Comparison of ENCODE assay signal across 1 cellular context in the genomic region with DNA sequence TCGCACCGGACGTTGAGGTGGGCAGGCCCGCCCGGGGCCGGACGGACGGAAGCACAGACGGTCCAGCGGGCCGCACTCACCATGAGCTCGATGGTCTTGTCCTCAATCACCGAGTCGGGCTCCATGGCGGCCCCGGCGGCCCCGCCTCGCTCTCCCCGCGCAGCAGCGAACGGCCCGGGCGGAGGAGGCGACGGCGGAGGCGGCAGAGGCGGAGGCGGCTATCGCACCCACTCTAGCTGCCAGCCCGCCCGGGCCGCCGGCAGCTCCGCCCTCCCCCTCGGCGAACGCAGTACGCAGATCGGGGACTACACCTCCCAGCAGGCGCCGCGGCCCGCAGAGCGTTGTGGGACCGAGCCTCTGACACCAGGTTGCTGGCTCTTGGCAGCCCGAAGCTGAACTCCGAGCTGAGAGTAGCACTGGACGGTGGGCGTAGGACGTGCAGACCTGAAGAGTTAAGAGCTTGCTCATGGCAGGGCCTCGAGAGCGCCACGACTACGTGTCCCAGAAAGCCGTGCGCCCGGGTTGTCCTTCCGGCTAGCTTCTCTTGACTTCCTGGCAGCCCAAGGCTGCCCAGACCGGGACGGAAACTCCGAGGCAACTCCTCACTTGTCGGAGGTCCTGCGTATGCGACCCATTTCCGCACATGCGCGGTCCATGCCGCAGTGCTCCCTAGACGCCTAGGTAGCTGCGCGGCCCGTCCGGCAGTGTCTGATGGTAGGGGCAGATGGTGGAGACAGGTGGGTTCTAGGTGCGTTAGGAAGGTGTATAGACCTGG.
TF ChIP-seq lines count a peak whose summit lies in the region.

Gene FBXW11, minus strand, starts transcription at position 261 of the 775 bp plus-strand sequence. Its CDS starts 136 bp downstream, at position 125.

TF ChIP-seq in K562, 482 proteins besides CTCF, POLR2A, EP300 and RAD21 (continued from another document and continues in another):
- TF ChIP-seq CREB3L1 (IDR thresholded peaks at IDR 0.05; ENCODE audit: borderline replicate concordance, low read depth): peak; percentile 98
- peak; percentile 17; the same call in 1 of the 2 replicates for TF ChIP-seq TRIM28 (IDR thresholded peaks at IDR 0.05)
- TF ChIP-seq, protein P1, sequence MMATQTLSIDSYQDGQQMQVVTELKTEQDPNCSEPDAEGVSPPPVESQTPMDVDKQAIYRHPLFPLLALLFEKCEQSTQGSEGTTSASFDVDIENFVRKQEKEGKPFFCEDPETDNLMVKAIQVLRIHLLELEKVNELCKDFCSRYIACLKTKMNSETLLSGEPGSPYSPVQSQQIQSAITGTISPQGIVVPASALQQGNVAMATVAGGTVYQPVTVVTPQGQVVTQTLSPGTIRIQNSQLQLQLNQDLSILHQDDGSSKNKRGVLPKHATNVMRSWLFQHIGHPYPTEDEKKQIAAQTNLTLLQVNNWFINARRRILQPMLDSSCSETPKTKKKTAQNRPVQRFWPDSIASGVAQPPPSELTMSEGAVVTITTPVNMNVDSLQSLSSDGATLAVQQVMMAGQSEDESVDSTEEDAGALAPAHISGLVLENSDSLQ (IDR thresholded peaks at IDR 0.05): peak; percentile 71
- TF ChIP-seq, protein P2, sequence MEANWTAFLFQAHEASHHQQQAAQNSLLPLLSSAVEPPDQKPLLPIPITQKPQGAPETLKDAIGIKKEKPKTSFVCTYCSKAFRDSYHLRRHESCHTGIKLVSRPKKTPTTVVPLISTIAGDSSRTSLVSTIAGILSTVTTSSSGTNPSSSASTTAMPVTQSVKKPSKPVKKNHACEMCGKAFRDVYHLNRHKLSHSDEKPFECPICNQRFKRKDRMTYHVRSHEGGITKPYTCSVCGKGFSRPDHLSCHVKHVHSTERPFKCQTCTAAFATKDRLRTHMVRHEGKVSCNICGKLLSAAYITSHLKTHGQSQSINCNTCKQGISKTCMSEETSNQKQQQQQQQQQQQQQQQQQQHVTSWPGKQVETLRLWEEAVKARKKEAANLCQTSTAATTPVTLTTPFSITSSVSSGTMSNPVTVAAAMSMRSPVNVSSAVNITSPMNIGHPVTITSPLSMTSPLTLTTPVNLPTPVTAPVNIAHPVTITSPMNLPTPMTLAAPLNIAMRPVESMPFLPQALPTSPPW (CRISPR knock-in tag; IDR thresholded peaks at IDR 0.05): peak; percentile 74
- TF ChIP-seq MTF1 (CRISPR knock-in tag; IDR thresholded peaks at IDR 0.05; ENCODE audit: borderline replicate concordance): no peak
- peak; percentile 99 for TF ChIP-seq GABPA (tag; conservative IDR thresholded peaks at IDR 0.05; ENCODE audit: low read depth)
- peak; percentile 62 for TF ChIP-seq RFX1 (IDR thresholded peaks at IDR 0.05)
- peak; percentile 59 for TF ChIP-seq E2F3 (CRISPR knock-in tag; IDR thresholded peaks at IDR 0.05)
- TF ChIP-seq, protein P3, sequence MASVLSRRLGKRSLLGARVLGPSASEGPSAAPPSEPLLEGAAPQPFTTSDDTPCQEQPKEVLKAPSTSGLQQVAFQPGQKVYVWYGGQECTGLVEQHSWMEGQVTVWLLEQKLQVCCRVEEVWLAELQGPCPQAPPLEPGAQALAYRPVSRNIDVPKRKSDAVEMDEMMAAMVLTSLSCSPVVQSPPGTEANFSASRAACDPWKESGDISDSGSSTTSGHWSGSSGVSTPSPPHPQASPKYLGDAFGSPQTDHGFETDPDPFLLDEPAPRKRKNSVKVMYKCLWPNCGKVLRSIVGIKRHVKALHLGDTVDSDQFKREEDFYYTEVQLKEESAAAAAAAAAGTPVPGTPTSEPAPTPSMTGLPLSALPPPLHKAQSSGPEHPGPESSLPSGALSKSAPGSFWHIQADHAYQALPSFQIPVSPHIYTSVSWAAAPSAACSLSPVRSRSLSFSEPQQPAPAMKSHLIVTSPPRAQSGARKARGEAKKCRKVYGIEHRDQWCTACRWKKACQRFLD (CRISPR knock-in tag; IDR thresholded peaks at IDR 0.05): peak; percentile 91
- TF ChIP-seq RBFOX2 (IDR thresholded peaks at IDR 0.05; ENCODE audit: low read depth, low read length): peak; percentile 92
- 0 out of 2 replicates have a peak, but pooled peaks have one; percentile 8 for TF ChIP-seq CAMTA2 (CRISPR knock-in tag; conservative IDR thresholded peaks at IDR 0.05)
- peak in 1 of 2 experiments; percentile 90; a peak in 2 of 4 replicates for TF ChIP-seq KDM4B (IDR thresholded peaks at IDR 0.05; ENCODE audit: borderline replicate concordance in 2 of 2, low read depth in 1 of 2)
- TF ChIP-seq MXD1 (CRISPR knock-in tag; IDR thresholded peaks at IDR 0.05; ENCODE audit: borderline replicate concordance, poor library complexity, severe bottlenecking): no peak
- no peak for TF ChIP-seq ARID1B (IDR thresholded peaks at IDR 0.05)
- no peak for TF ChIP-seq HMGN3 (IDR thresholded peaks at IDR 0.05; ENCODE audit: borderline replicate concordance, extremely low read depth, insufficient read length, low read depth, low read length)
- TF ChIP-seq TCF7L2 (IDR thresholded peaks at IDR 0.05; ENCODE audit: low read depth, low read length): no peak
- TF ChIP-seq HNRNPLL (IDR thresholded peaks at IDR 0.05; ENCODE audit: low read depth, low read length, poor library complexity, severe bottlenecking): peak; percentile 100
- TF ChIP-seq SMC3 (conservative IDR thresholded peaks at IDR 0.05; ENCODE audit: insufficient read depth, low read depth, low read length): no peak
- TF ChIP-seq NCOA6 (IDR thresholded peaks at IDR 0.05): peak; percentile 92
- peak; percentile 90 for TF ChIP-seq ZEB2 (IDR thresholded peaks at IDR 0.05)
- TF ChIP-seq PTRF (tag; IDR thresholded peaks at IDR 0.05): no peak
- peak; percentile 88 for TF ChIP-seq ZNF175 (CRISPR knock-in tag; IDR thresholded peaks at IDR 0.05; ENCODE audit: low read depth)
- peak; percentile 95 for TF ChIP-seq ZNF24 (IDR thresholded peaks at IDR 0.05)
- TF ChIP-seq FOXJ3 (CRISPR knock-in tag; IDR thresholded peaks at IDR 0.05): no peak
- peak; percentile 50; the same call in 1 of the 2 replicates for TF ChIP-seq ZNF12 (CRISPR knock-in tag; IDR thresholded peaks at IDR 0.05)
- TF ChIP-seq KAT8 (IDR thresholded peaks at IDR 0.05; ENCODE audit: low read depth): no peak
- no peak for TF ChIP-seq ZMIZ1 (IDR thresholded peaks at IDR 0.05; ENCODE audit: low read depth in 2 of 2, low read length in 2 of 2)
- TF ChIP-seq GABPB1 (CRISPR knock-in tag; IDR thresholded peaks at IDR 0.05): peak; percentile 99
- no peak; the same call in 1 of the 2 replicates for TF ChIP-seq TOE1 (IDR thresholded peaks at IDR 0.05; ENCODE audit: borderline replicate concordance)
- TF ChIP-seq TOE1 (CRISPR knock-in tag; IDR thresholded peaks at IDR 0.05; ENCODE audit: borderline replicate concordance, low read depth): no peak
- TF ChIP-seq TAF15 (IDR thresholded peaks at IDR 0.05; ENCODE audit: low read depth, low read length): peak; percentile 54; the same call in 1 of the 2 replicates
- TF ChIP-seq FIP1L1 (IDR thresholded peaks at IDR 0.05; ENCODE audit: low read depth, low read length, poor library complexity, severe bottlenecking): peak; percentile 85
- no peak for TF ChIP-seq SMARCE1 (IDR thresholded peaks at IDR 0.05)
- peak in 2 of 3 experiments; percentile 40 to 71 for TF ChIP-seq YY1 (IDR thresholded peaks at IDR 0.05; ENCODE audit: borderline replicate concordance in 1 of 3, control insufficient read depth in 1 of 3, extremely low read depth in 1 of 3, insufficient read depth in 3 of 3, insufficient read length in 1 of 3, insufficient replicate concordance in 2 of 3, low read depth in 1 of 3, low read length in 2 of 3)
- TF ChIP-seq MEF2D (tag; conservative IDR thresholded peaks at IDR 0.05; ENCODE audit: low read depth): peak; percentile 76; the same call in 1 of the 2 replicates
- peak; percentile 47 for TF ChIP-seq TBP (optimal IDR thresholded peaks at IDR 0.05; ENCODE audit: low read depth, low read length)
- peak; percentile 84 for TF ChIP-seq DIDO1 (tag; IDR thresholded peaks at IDR 0.05; ENCODE audit: low read depth)
- no peak for TF ChIP-seq POLR3G (IDR thresholded peaks at IDR 0.05; ENCODE audit: extremely low read depth, insufficient read length, insufficient replicate concordance)
- TF ChIP-seq FOXP1 (CRISPR knock-in tag; IDR thresholded peaks at IDR 0.05): peak; percentile 91
- peak; percentile 97 for TF ChIP-seq ZNF197 (CRISPR knock-in tag; IDR thresholded peaks at IDR 0.05; ENCODE audit: low read depth)
- no peak for TF ChIP-seq MYBL2 (IDR thresholded peaks at IDR 0.05; ENCODE audit: low read depth)
- TF ChIP-seq MYBL2 (CRISPR knock-in tag; IDR thresholded peaks at IDR 0.05; ENCODE audit: borderline replicate concordance): no peak
- TF ChIP-seq NONO (IDR thresholded peaks at IDR 0.05; ENCODE audit: low read depth in 2 of 2, low read length in 1 of 2): peak; percentile 52 to 64; a peak in 2 of 4 replicates
- TF ChIP-seq HNRNPK (IDR thresholded peaks at IDR 0.05; ENCODE audit: low read depth, low read length, poor library complexity, severe bottlenecking): no peak
- TF ChIP-seq ZNF592 (IDR thresholded peaks at IDR 0.05): peak; percentile 97
- TF ChIP-seq ATF1 (CRISPR knock-in tag; IDR thresholded peaks at IDR 0.05): no peak
- TF ChIP-seq ATF1 (tag; IDR thresholded peaks at IDR 0.05): peak; percentile 95
- peak; percentile 68 for TF ChIP-seq NFIC (IDR thresholded peaks at IDR 0.05)
